In genomic region chrX:22296871-22297270, GRCh38 we compare ENCODE assay signal across 29 cellular contexts. TPM values are rescaled to one million over a fixed set of nuclear protein-coding genes. Genes with fewer than 3 reads are reported as not detected.
"Had no signal": no experiment of that assay in that cellular context is flagged by ENCODE, and none has a peak within 500 bp of the region (broad histone marks: within the 10 kb centered on the region; RNA-seq: fewer than 3 reads in every experiment).

No MANE protein-coding gene starts in this region.

- H3K27me3 ChIP-seq: right atrium auricular region, suprapubic skin, transverse colon had no signal

- H3K9me3 ChIP-seq: breast epithelium, heart left ventricle, psoas muscle, right atrium auricular region, suprapubic skin, transverse colon had no signal

- H3K36me3 Mint-ChIP-seq: activated CD8-positive, alpha-beta memory T cell treated with anti-CD3 and anti-CD28 coated beads, Interleukin-2, amount 10 ng/mL, durations not matched to agents 7 days and 5 days; activated naive CD8-positive, alpha-beta T cell treated with anti-CD3 and anti-CD28 coated beads, Interleukin-2, amount 10 ng/mL, durations not matched to agents 7 days and 5 days; mesothelial cell of epicardium; naive B cell had no signal

- H3K27ac ChIP-seq: breast epithelium, heart left ventricle, parathyroid adenoma, psoas muscle, right atrium auricular region, suprapubic skin, transverse colon had no signal

- H3K4me3 ChIP-seq: breast epithelium, heart left ventricle, psoas muscle, right atrium auricular region, smooth muscle cell, suprapubic skin, transverse colon had no signal

- H3K4me1 ChIP-seq: breast epithelium, parathyroid adenoma, suprapubic skin had no signal

- H3K9me3 Mint-ChIP-seq: activated naive CD4-positive, alpha-beta T cell treated with anti-CD3 and anti-CD28 coated beads for 36 hours; activated naive CD8-positive, alpha-beta T cell treated with anti-CD3 and anti-CD28 coated beads, Interleukin-2, amount 10 ng/mL, durations not matched to agents 7 days and 5 days; dendritic cell treated with granulocyte-macrophage colony-stimulating factor and Interleukin-4, amounts not matched to agents 40 ng/mL and 50 ng/mL, for 4 days; endodermal cell had no signal

- H3K4me1 Mint-ChIP-seq: activated CD4-positive, alpha-beta T cell treated with anti-CD3 and anti-CD28 coated beads for 36 hours; activated CD8-positive, alpha-beta memory T cell treated with anti-CD3 and anti-CD28 coated beads, Interleukin-2, amount 10 ng/mL, durations not matched to agents 7 days and 5 days had no signal

- H3K27ac Mint-ChIP-seq: activated CD4-positive, alpha-beta T cell treated with anti-CD3 and anti-CD28 coated beads for 36 hours; activated CD8-positive, alpha-beta memory T cell treated with anti-CD3 and anti-CD28 coated beads, Interleukin-2, amount 10 ng/mL, durations not matched to agents 7 days and 5 days; activated CD8-positive, alpha-beta T cell treated with anti-CD3 and anti-CD28 coated beads, Interleukin-2, amount 10 ng/mL, durations not matched to agents 7 days and 5 days; activated naive CD4-positive, alpha-beta T cell treated with anti-CD3 and anti-CD28 coated beads for 36 hours; activated naive CD8-positive, alpha-beta T cell treated with anti-CD3 and anti-CD28 coated beads, Interleukin-2, amount 10 ng/mL, durations not matched to agents 7 days and 5 days; dendritic cell treated with granulocyte-macrophage colony-stimulating factor and Interleukin-4, amounts not matched to agents 40 ng/mL and 50 ng/mL, for 4 days; endodermal cell; mesothelial cell of epicardium; naive B cell had no signal

- H3K36me3 ChIP-seq: breast epithelium, heart left ventricle, right atrium auricular region, suprapubic skin, transverse colon had no signal

- H3K4me3 Mint-ChIP-seq: activated CD4-positive, alpha-beta T cell treated with anti-CD3 and anti-CD28 coated beads for 36 hours; activated CD8-positive, alpha-beta memory T cell treated with anti-CD3 and anti-CD28 coated beads, Interleukin-2, amount 10 ng/mL, durations not matched to agents 7 days and 5 days; activated CD8-positive, alpha-beta T cell treated with anti-CD3 and anti-CD28 coated beads, Interleukin-2, amount 10 ng/mL, durations not matched to agents 7 days and 5 days; activated naive CD4-positive, alpha-beta T cell treated with anti-CD3 and anti-CD28 coated beads for 36 hours; activated naive CD8-positive, alpha-beta T cell treated with anti-CD3 and anti-CD28 coated beads, Interleukin-2, amount 10 ng/mL, durations not matched to agents 7 days and 5 days; dendritic cell treated with granulocyte-macrophage colony-stimulating factor and Interleukin-4, amounts not matched to agents 40 ng/mL and 50 ng/mL, for 4 days; endodermal cell; mesothelial cell of epicardium; naive B cell had no signal

- H3K27me3 Mint-ChIP-seq: activated CD8-positive, alpha-beta memory T cell treated with anti-CD3 and anti-CD28 coated beads, Interleukin-2, amount 10 ng/mL, durations not matched to agents 7 days and 5 days; dendritic cell treated with granulocyte-macrophage colony-stimulating factor and Interleukin-4, amounts not matched to agents 40 ng/mL and 50 ng/mL, for 4 days had no signal

- DNase-seq: activated CD4-positive, alpha-beta T cell treated with anti-CD3 and anti-CD28 coated beads for 36 hours; activated CD4-positive, CD25-positive, alpha-beta regulatory T cell; activated CD8-positive, alpha-beta memory T cell treated with anti-CD3 and anti-CD28 coated beads, Interleukin-2, amount 10 ng/mL, durations not matched to agents 7 days and 5 days; activated CD8-positive, alpha-beta T cell treated with anti-CD3 and anti-CD28 coated beads, Interleukin-2, amount 10 ng/mL, durations not matched to agents 7 days and 5 days; activated effector memory CD4-positive, alpha-beta T cell treated with Interleukin-2 at 50 U/mL for 16 hours; activated naive CD4-positive, alpha-beta T cell treated with anti-CD3 and anti-CD28 coated beads for 36 hours; activated naive CD8-positive, alpha-beta T cell treated with anti-CD3 and anti-CD28 coated beads, Interleukin-2, amount 10 ng/mL, durations not matched to agents 7 days and 5 days; amygdala; central memory CD4-positive, alpha-beta T cell; endodermal cell; heart left ventricle; naive B cell; psoas muscle; stimulated activated CD4-positive, alpha-beta T cell treated with anti-CD3 and anti-CD28 coated beads, Interleukin-1b, Interleukin-23, amount 100 ng/mL, for 48 hours; stimulated activated naive CD4-positive, alpha-beta T cell; transverse colon had no signal

RNA-seq across cellular contexts. Expression of gene CBLL2, which starts 24.2 kb away (rescaled TPM):
- total RNA-seq: activated CD4-positive, alpha-beta T cell treated with anti-CD3 and anti-CD28 coated beads for 36 hours; activated CD8-positive, alpha-beta memory T cell treated with anti-CD3 and anti-CD28 coated beads, Interleukin-2, amount 10 ng/mL, durations not matched to agents 7 days and 5 days; activated CD8-positive, alpha-beta T cell treated with anti-CD3 and anti-CD28 coated beads, Interleukin-2, amount 10 ng/mL, durations not matched to agents 7 days and 5 days; activated naive CD4-positive, alpha-beta T cell treated with anti-CD3 and anti-CD28 coated beads for 36 hours; activated naive CD8-positive, alpha-beta T cell treated with anti-CD3 and anti-CD28 coated beads, Interleukin-2, amount 10 ng/mL, durations not matched to agents 7 days and 5 days; breast epithelium; endodermal cell; esophagus mucosa; heart left ventricle; kidney epithelial cell; lower leg skin; mesothelial cell of epicardium; psoas muscle; right atrium auricular region; smooth muscle cell; suprapubic skin; T-helper 1 cell treated with Interleukin-12 subunit alpha and Interleukin-12 subunit beta and Interleukin-4 antibody, amounts not matched to agents 30 ng/mL and 1 ng/mL, for 36 hours; transverse colon; urinary bladder had no signal
- polyA plus RNA-seq: heart left ventricle, neural cell, psoas muscle, smooth muscle cell, urinary bladder had no signal
